14 cellular contexts compared by ENCODE assay signal in genomic region chr10:11869743-11870460, GRCh38. TPM values are rescaled to one million over a fixed set of nuclear protein-coding genes. Genes with fewer than 3 reads are reported as not detected.
DNase-seq lines count a peak whose midpoint lies in the region; ATAC-seq and TF ChIP-seq lines count a peak whose summit lies in the region.
"Had no signal": no experiment of that assay in that cellular context is flagged by ENCODE, and none has a peak within 500 bp of the region (broad histone marks: within the 10 kb centered on the region; RNA-seq: fewer than 3 reads in every experiment).

No MANE protein-coding gene starts in this region.

- intact Hi-C loops in heart left ventricle (cut with DNase I), result no loop called here

- no peaks in the 10 kb centered on the region for H3K9me3 ChIP-seq in heart left ventricle

- DNase-seq in AG20443 (ENCODE audit: low spot score) (peak; percentile 61), amniotic epithelial cell (ENCODE audit: low read depth) (peak; percentile 44), heart left ventricle (no peak), retina (peak; percentile 84), C1 segment of cervical spinal cord (lab: John Stamatoyannopoulos, UW) (no peak), NCI-H345 treated with DMSO at 0.1 percent for 48 hours (lab: John Stamatoyannopoulos, UW; ENCODE audit: unreplicated experiment) (no peak)
- no peak for DNase-seq in activated T-cell treated with anti-CD3 and anti-CD28 coated beads, Interleukin-2, amount 50 U/mL, for 1 hour
- DNase-seq: activated CD8-positive, alpha-beta T cell treated with anti-CD3 and anti-CD28 coated beads, Interleukin-2, amount 10 ng/mL, durations not matched to agents 7 days and 5 days; activated gamma-delta T cell; DMS79 treated with DMSO at 0.1 percent for 48 hours; naive B cell; NCI-H82; small intestine had no signal

- ATAC-seq in heart left ventricle (peak in 3 of 4 donors; percentile 22 to 66 (median 43)), GM21529 (IDR thresholded peaks at IDR 0.05; ENCODE audit: unreplicated experiment) (no peak)
- ATAC-seq: activated CD8-positive, alpha-beta T cell treated with anti-CD3 and anti-CD28 coated beads, Interleukin-2, amount 10 ng/mL, durations not matched to agents 7 days and 5 days had no signal

- no peaks in the 10 kb centered on the region for H3K27me3 ChIP-seq in heart left ventricle

- WGBS in heart left ventricle, 4 donors, result 27 to 31% (median 30%) methylated on average over 11 to 78 of the region's 78 CpGs

- H3K4me1 ChIP-seq in heart left ventricle, result peaks cover 0 to 31% (median 6%) of the 10 kb centered on the region in 12 donors

- peak overlapping the region in 9 of 12 donors; percentile 15 to 37 (median 28) for H3K4me3 ChIP-seq in heart left ventricle

- no peak for TF ChIP-seq CTCF in heart left ventricle (IDR thresholded peaks at IDR 0.05)

- TF ChIP-seq POLR2A in heart left ventricle (IDR thresholded peaks at IDR 0.05), result no peak

- H3K27ac ChIP-seq in heart left ventricle, result no peak overlapping the region

- peaks cover 0 to 4% (median 0%) of the 10 kb centered on the region in 9 donors for H3K36me3 ChIP-seq in heart left ventricle

RNA-seq across cellular contexts. Expression of gene PROSER2, which starts 46.7 kb away (rescaled TPM):
- 1 to 10 TPM in 4 of 9 donors, under 1 TPM in 5; 0.58 to 3.3 (median 0.84) TPM for total RNA-seq in heart left ventricle
- polyA plus RNA-seq in heart left ventricle, result under 1 TPM; 0.38 to 0.78 TPM

Comparison
In these comparisons a context has a peak if more than half of its experiments do, and no peak if none do; other contexts are left out.
1. DNase-seq: peak in AG20443 (single experiment), amniotic epithelial cell (single experiment) and retina (single experiment); none in heart left ventricle (0 of 5), activated T-cell treated with anti-CD3 and anti-CD28 coated beads, Interleukin-2, amount 50 U/mL, for 1 hour (single experiment), C1 segment of cervical spinal cord (0 of 14) and NCI-H345 treated with DMSO at 0.1 percent for 48 hours (single experiment).